Comparison of ENCODE assay signal across 19 cellular contexts in the genomic region with DNA sequence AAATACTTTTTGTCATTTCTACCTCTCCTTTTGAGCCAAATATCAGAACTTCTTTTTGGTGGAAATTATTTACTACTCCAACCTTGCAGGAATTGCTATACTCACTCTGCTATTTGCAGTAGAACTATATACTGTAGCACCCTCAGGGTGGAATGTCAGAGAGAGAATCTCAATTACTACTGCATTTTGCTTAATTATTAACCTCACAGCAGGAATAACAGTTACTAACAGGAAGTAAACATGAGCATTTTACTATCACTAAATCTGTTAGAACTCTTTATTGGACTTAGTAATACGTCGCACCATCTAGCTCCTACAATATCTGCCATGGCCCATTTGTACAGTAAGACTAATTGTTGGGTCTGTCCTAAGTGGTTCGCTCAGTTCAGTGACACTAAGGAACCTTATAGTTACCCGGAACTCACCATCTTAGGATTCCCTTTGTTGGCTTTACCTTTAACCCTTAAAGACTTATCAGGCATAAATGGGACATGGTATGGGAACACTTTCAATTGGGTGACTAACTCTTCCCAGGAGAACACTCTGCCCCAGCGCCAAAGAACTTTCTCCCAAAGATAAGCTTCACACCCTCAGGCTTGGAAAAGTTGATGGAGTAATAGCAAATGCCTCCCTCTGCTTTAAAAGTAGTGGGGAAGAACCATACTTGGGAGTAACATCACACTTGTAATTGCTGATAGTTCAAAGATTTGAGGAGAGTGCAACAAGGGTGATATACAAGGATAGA. TPM values are rescaled to one million over a fixed set of nuclear protein-coding genes. Genes with fewer than 3 reads are reported as not detected.
A peak's percentile ranks its signal among the peaks of the same experiment; 100 is the strongest.
DNase-seq lines count a peak whose midpoint lies in the region; ATAC-seq and TF ChIP-seq lines count a peak whose summit lies in the region.
"Had no signal": no experiment of that assay in that cellular context is flagged by ENCODE, and none has a peak within 500 bp of the region (broad histone marks: within the 10 kb centered on the region; RNA-seq: fewer than 3 reads in every experiment).

No MANE protein-coding gene starts in this region.

- H3K36me3 ChIP-seq in left ventricle myocardium inferior (no peaks in the 10 kb centered on the region), mucosa of descending colon (ENCODE audit: low read depth) (no peaks in the 10 kb centered on the region), prostate gland (no peaks in the 10 kb centered on the region)

- BruUV-seq in MCF 10A (replicated peaks; lab: Mats Ljungman, UMichigan) = no TSS peak

- TF ChIP-seq POLR2A in prostate gland (IDR thresholded peaks at IDR 0.05) = no peak

- H3K4me1 Mint-ChIP-seq in T-helper 17 cell (peaks cover 40% of the 10 kb centered on the region), MCF 10A (ENCODE audit: insufficient read depth, unreplicated experiment) (no peaks in the 10 kb centered on the region)

- H3K27me3 Mint-ChIP-seq in T-helper 17 cell (no peaks in the 10 kb centered on the region), MCF 10A (ENCODE audit: insufficient read depth, unreplicated experiment) (no peaks in the 10 kb centered on the region)

- peak; percentile 19 to 43 for ATAC-seq in left cardiac atrium
- no peak for ATAC-seq in T-helper 17 cell
- ATAC-seq in mucosa of descending colon = peak; percentile 77
- ATAC-seq in GM21526 (IDR thresholded peaks at IDR 0.05; ENCODE audit: low FRiP score, unreplicated experiment) = no peak

- H3K27ac ChIP-seq in left ventricle myocardium inferior (replicated peaks) (no peak overlapping the region), caudate nucleus (ENCODE audit: low read depth, low read length) (no peak overlapping the region), prostate gland (no peak overlapping the region)
- H3K27ac ChIP-seq: C4-2B, PC-9 had no signal

- TF ChIP-seq CTCF in left ventricle myocardium inferior (IDR thresholded peaks at IDR 0.05; ENCODE audit: borderline replicate concordance) = no peak
- TF ChIP-seq CTCF in mucosa of descending colon (IDR thresholded peaks at IDR 0.05) = no peak
- no peak for TF ChIP-seq CTCF in prostate gland (IDR thresholded peaks at IDR 0.05)
- TF ChIP-seq CTCF in MCF 10A (IDR thresholded peaks at IDR 0.05; ENCODE audit: unreplicated experiment) = no peak

- H3K27me3 ChIP-seq in left ventricle myocardium inferior (ENCODE audit: low read depth) (no peaks in the 10 kb centered on the region), prostate gland (replicated peaks; ENCODE audit: insufficient read depth) (no peaks in the 10 kb centered on the region)

- POLR2A ChIA-PET in MCF 10A (lab: Yijun Ruan, JAX) = interaction anchor here (0.9 kb wide), 1 partner anchor 61 kb away, joined by 3 read pairs; no protein-coding TSS in a partner anchor

- H3K4me3 Mint-ChIP-seq in T-helper 17 cell = no peak overlapping the region
- H3K4me3 Mint-ChIP-seq in MCF 10A (ENCODE audit: unreplicated experiment) = no peak overlapping the region

- intact Hi-C loops in left cardiac atrium (cut with DNase I) = loop anchor here (10.0 kb wide), 2 partner anchors 188 to 302 kb away; no protein-coding TSS in a partner anchor
- intact Hi-C loops in left ventricle myocardium inferior (cut with micrococcal nuclease) = loop anchor here (10.0 kb wide), 1 partner anchor 302 kb away; no protein-coding TSS in a partner anchor
- intact Hi-C loops in mucosa of descending colon (cut with DNase I, micrococcal nuclease) = no loop called here
- intact Hi-C loops in prostate gland (cut with DNase I) = no loop called here
- intact Hi-C loops in MCF 10A (cut with micrococcal nuclease) = loop anchor here (10.0 kb wide), 1 partner anchor 308 kb away; a partner anchor contains a TSS

- H3K27ac Mint-ChIP-seq in T-helper 17 cell = peak overlapping the region; percentile 65
- H3K27ac Mint-ChIP-seq in MCF 10A (ENCODE audit: low read depth, unreplicated experiment) = no peak overlapping the region

- H3K4me3 ChIP-seq in left ventricle myocardium inferior (no peak overlapping the region), mucosa of descending colon (no peak overlapping the region), prostate gland (no peak overlapping the region)
- H3K4me3 ChIP-seq: PC-9 had no signal

- CTCF ChIA-PET in MCF 10A (lab: Yijun Ruan, JAX) = interaction anchor here (0.5 to 0.6 kb wide), 2 partner anchors 1846 to 1977 kb away, joined by 3 read pairs; no protein-coding TSS in a partner anchor

- WGBS in prostate gland = 87% methylated on average over 5 of the region's 5 CpGs

- H3K9me3 Mint-ChIP-seq in MCF 10A (ENCODE audit: unreplicated experiment) = no peaks in the 10 kb centered on the region

- peaks cover 9% of the 10 kb centered on the region for H3K36me3 Mint-ChIP-seq in T-helper 17 cell (ENCODE audit: low read depth)
- no peaks in the 10 kb centered on the region for H3K36me3 Mint-ChIP-seq in MCF 10A (ENCODE audit: insufficient read depth, unreplicated experiment)

- H3K9me3 ChIP-seq in left ventricle myocardium inferior (replicated peaks) = no peaks in the 10 kb centered on the region
- H3K9me3 ChIP-seq in T-helper 17 cell (ENCODE audit: control insufficient read depth, low read length, poor library complexity, severe bottlenecking) = no peaks in the 10 kb centered on the region
- H3K9me3 ChIP-seq in mucosa of descending colon = no peaks in the 10 kb centered on the region
- H3K9me3 ChIP-seq in prostate gland = no peaks in the 10 kb centered on the region
- H3K9me3 ChIP-seq: SK-N-SH had no signal

- H3K4me1 ChIP-seq in left ventricle myocardium inferior = peaks cover 45% of the 10 kb centered on the region
- H3K4me1 ChIP-seq in mucosa of descending colon (ENCODE audit: low read depth) = peaks cover 13% of the 10 kb centered on the region
- H3K4me1 ChIP-seq in prostate gland (replicated peaks) = no peaks in the 10 kb centered on the region

- DNase-seq in left cardiac atrium = no peak
- no peak for DNase-seq in left ventricle myocardium inferior
- no peak for DNase-seq in T-helper 17 cell
- no peak for DNase-seq in mucosa of descending colon
- DNase-seq in caudate nucleus (lab: John Stamatoyannopoulos, UW) = no peak
- no peak for DNase-seq in prostate gland (ENCODE audit: low spot score)
- no peak for DNase-seq in MCF 10A (ENCODE audit: unreplicated experiment)
- DNase-seq: H7, KBM-7, NCI-H1092, NCI-H187, NCI-H446 treated with DMSO at 0.1 percent for 48 hours, NCI-H748 treated with DMSO at 0.1 percent for 48 hours, PC-9, Right ventricle myocardium superior, SK-N-SH had no signal

RNA-seq across cellular contexts. Expression of a gene that starts 38.8 kb away (rescaled TPM):
- 1,000 to 10,000 TPM in 1 of 2 donors, 100 to 1,000 TPM in 1; 673 to 1,029 TPM for total RNA-seq in left cardiac atrium
- total RNA-seq in left ventricle myocardium inferior = 2,329 TPM
- not detected for total RNA-seq in T-helper 17 cell
- 100 to 1,000 TPM in 1 of 3 donors, 10 to 100 TPM in 1, 1 to 10 TPM in 1; 4.2 to 145 (median 19.5) TPM for total RNA-seq in mucosa of descending colon
- 10 to 100 TPM; 13.3 to 23.5 TPM for total RNA-seq in prostate gland
- not detected in 2 replicates for total RNA-seq in MCF 10A (2022)
- total RNA-seq: Daoy, H7, PC-9 had no signal

Comparison
In these comparisons a context has a peak if more than half of its experiments do, and no peak if none do; other contexts are left out.
1. ATAC-seq: peak in left cardiac atrium (2 of 2) and mucosa of descending colon (single experiment); none in T-helper 17 cell (single experiment) and GM21526 (single experiment).
2. intact Hi-C loops: an anchor here in left cardiac atrium (10.0 kb wide), left ventricle myocardium inferior (10.0 kb wide) and MCF 10A (10.0 kb wide); none called in mucosa of descending colon and prostate gland.